In the genomic region with DNA sequence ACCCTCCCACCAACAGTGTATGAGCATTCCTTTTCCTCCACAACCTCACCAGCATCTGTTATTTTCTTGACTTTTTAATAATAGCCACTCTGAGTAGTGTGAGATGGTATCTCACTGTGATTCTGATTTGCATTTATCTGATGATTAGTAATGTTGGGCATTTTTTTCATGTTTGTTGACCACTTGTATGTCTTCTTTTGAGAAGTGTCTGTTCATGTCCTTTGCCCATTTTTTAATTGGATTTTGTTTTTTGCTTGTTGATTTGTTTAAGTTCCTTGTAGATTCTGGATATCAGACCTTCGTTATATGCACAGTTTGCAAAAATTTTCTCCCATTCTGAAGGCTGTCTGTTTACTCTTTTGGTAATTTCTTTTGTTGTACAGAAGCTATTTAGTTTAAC, we compare ENCODE assay signal across 33 cellular contexts. TPM values are rescaled to one million over a fixed set of nuclear protein-coding genes. Genes with fewer than 3 reads are reported as not detected.
"Had no signal": no experiment of that assay in that cellular context is flagged by ENCODE, and none has a peak within 500 bp of the region (broad histone marks: within the 10 kb centered on the region; RNA-seq: fewer than 3 reads in every experiment).

No MANE protein-coding gene starts in this region.

- H3K9me3 ChIP-seq: gastrocnemius medialis, ovary had no signal

- DNase-seq: activated CD4-positive, alpha-beta memory T cell treated with anti-CD3 and anti-CD28 coated beads for 36 hours; activated CD4-positive, alpha-beta T cell treated with anti-CD3 and anti-CD28 coated beads for 48 hours; activated CD8-positive, alpha-beta memory T cell treated with anti-CD3 and anti-CD28 coated beads, Interleukin-2, amount 50 U/mL, for 4 hours; activated gamma-delta T cell treated with Interleukin-2 at 50 U/mL for 16 hours; activated T-cell treated with anti-CD3 and anti-CD28 coated beads, Interleukin-2, amount 50 U/mL, for 1 hour; cerebellar nuclear complex; dorsolateral prefrontal cortex; effector memory CD4-positive, alpha-beta T cell; erythroblast; gastrocnemius medialis; glutamatergic neuron; islet precursor cell; left ventricle myocardium inferior; ovary; stimulated activated CD4-positive, alpha-beta T cell treated with anti-CD3 and anti-CD28 coated beads, Interleukin-1b, Interleukin-23, amount 100 ng/mL, for 48 hours; stimulated activated CD4-positive, alpha-beta T cell treated with anti-CD3 and anti-CD28 coated beads, Interleukin-4, amount 100 ng/mL, for 4 hours; stimulated activated CD8-positive, alpha-beta memory T cell treated with anti-CD3 and anti-CD28 coated beads, Interleukin-4, amount 100 ng/mL, for 48 hours; stimulated activated naive B cell treated with anti-CD40 and anti-IgM and Interleukin-4, amounts not matched to agents 10 μg/mL and 1 μg/mL and 100 μg/mL, for 72 hours; T-helper 9 cell had no signal

- H3K4me1 Mint-ChIP-seq: brain, nephron had no signal

- H3K36me3 ChIP-seq: cardiac muscle cell, ovary had no signal

- H3K4me2 ChIP-seq: smooth muscle cell had no signal

- H3K27me3 Mint-ChIP-seq: activated CD4-positive, alpha-beta memory T cell treated with anti-CD3 and anti-CD28 coated beads for 36 hours; activated T-helper 17 cell treated with anti-CD3 and anti-CD28 coated beads, Interleukin-2, amount 50 U/mL, for 72 hours; progenitor cell of endocrine pancreas; stimulated activated naive B cell treated with anti-CD40 and anti-IgM and Interleukin-4, amounts not matched to agents 10 μg/mL and 1 μg/mL and 100 μg/mL, for 72 hours had no signal

- H3K27ac Mint-ChIP-seq: activated CD4-positive, alpha-beta memory T cell treated with anti-CD3 and anti-CD28 coated beads for 36 hours; activated T-helper 17 cell treated with anti-CD3 and anti-CD28 coated beads, Interleukin-2, amount 50 U/mL, for 72 hours; brain; nephron; progenitor cell of endocrine pancreas had no signal

- H3K9me3 Mint-ChIP-seq: activated T-helper 17 cell treated with anti-CD3 and anti-CD28 coated beads, Interleukin-2, amount 50 U/mL, for 72 hours had no signal

- H3K27me3 ChIP-seq: ascending aorta, cardiac muscle cell, dorsolateral prefrontal cortex, gastrocnemius medialis, ovary, tibial nerve had no signal

- H3K4me3 ChIP-seq: ascending aorta, cardiac muscle cell, coronary artery, dorsolateral prefrontal cortex, gastrocnemius medialis, left ventricle myocardium inferior, lung, ovary, smooth muscle cell, tibial nerve had no signal

- H3K27ac ChIP-seq: ascending aorta, cardiac muscle cell, coronary artery, dorsolateral prefrontal cortex, gastrocnemius medialis, left ventricle myocardium inferior, ovary, tibial nerve, VCaP had no signal

- ATAC-seq: activated CD4-positive, CD25-positive, alpha-beta regulatory T cell treated with anti-CD3 and anti-CD28 coated beads, Interleukin-2, amount 50 U/mL, for 24 hours; activated naive CD4-positive, alpha-beta T cell treated with anti-CD3 and anti-CD28 coated beads, Interleukin-2, amount 50 U/mL, for 72 hours; activated T-helper 17 cell treated with anti-CD3 and anti-CD28 coated beads, Interleukin-2, amount 50 U/mL, for 72 hours; gastrocnemius medialis; sciatic nerve; stimulated activated naive B cell treated with anti-CD40 and anti-IgM and Interleukin-4, amounts not matched to agents 10 μg/mL and 1 μg/mL and 100 μg/mL, for 72 hours had no signal

- H3K4me1 ChIP-seq: ascending aorta, gastrocnemius medialis, left ventricle myocardium inferior, tibial nerve had no signal

- H3K36me3 Mint-ChIP-seq: brain had no signal

- H3K4me3 Mint-ChIP-seq: activated CD4-positive, alpha-beta memory T cell treated with anti-CD3 and anti-CD28 coated beads for 36 hours; activated T-helper 17 cell treated with anti-CD3 and anti-CD28 coated beads, Interleukin-2, amount 50 U/mL, for 72 hours; brain; nephron; stimulated activated naive B cell treated with anti-CD40 and anti-IgM and Interleukin-4, amounts not matched to agents 10 μg/mL and 1 μg/mL and 100 μg/mL, for 72 hours had no signal

RNA-seq across cellular contexts. Expression of a gene that starts 59.1 kb away (rescaled TPM):
- total RNA-seq: cardiac muscle cell had no signal
